21 cellular contexts compared by ENCODE assay signal in genomic region chr11:116515666-116516184, GRCh38.
A peak's percentile ranks its signal among the peaks of the same experiment; 100 is the strongest.
DNase-seq lines count a peak whose midpoint lies in the region; ATAC-seq and TF ChIP-seq lines count a peak whose summit lies in the region.
"Had no signal": no experiment of that assay in that cellular context is flagged by ENCODE, and none has a peak within 500 bp of the region (broad histone marks: within the 10 kb centered on the region; RNA-seq: fewer than 3 reads in every experiment).

No MANE protein-coding gene starts in this region.

- H3K27ac Mint-ChIP-seq in T-cell, result no peak overlapping the region
- H3K27ac Mint-ChIP-seq: activated CD4-positive, alpha-beta T cell treated with anti-CD3 and anti-CD28 coated beads for 36 hours; CD4-positive, alpha-beta T cell; stimulated activated naive CD8-positive, alpha-beta T cell treated with anti-CD3 and anti-CD28 coated beads, Interleukin-15, Interleukin-2, amounts not matched to agents 100 ng/mL and 50 ng/mL, for 24 hours had no signal

- peak; percentile 70 for DNase-seq in DMS153 (lab: John Stamatoyannopoulos, UW)
- peak; percentile 86 to 89 for DNase-seq in NCI-H187 (lab: John Stamatoyannopoulos, UW)
- peak; percentile 91 for DNase-seq in NCI-H510A treated with DMSO at 0.1 percent for 48 hours (lab: John Stamatoyannopoulos, UW)
- DNase-seq in left kidney (ENCODE audit: low read depth, low spot score), result peak; percentile 80
- no peak for DNase-seq in DMS114 treated with DMSO at 0.1 percent for 48 hours (lab: John Stamatoyannopoulos, UW; ENCODE audit: unreplicated experiment)
- DNase-seq in HEK293T (ENCODE audit: extremely low spot score), result no peak
- DNase-seq in T-cell, result no peak
- DNase-seq: activated CD4-positive, alpha-beta T cell treated with anti-CD3 and anti-CD28 coated beads for 36 hours; activated gamma-delta T cell treated with Interleukin-2 at 50 U/mL for 16 hours; amygdala; CD4-positive, alpha-beta T cell; central memory CD4-positive, alpha-beta T cell; left cardiac atrium; NCI-H446 treated with DMSO at 0.1 percent for 48 hours; PC-3; retina; stimulated activated CD4-positive, alpha-beta T cell treated with anti-CD3 and anti-CD28 coated beads, Interleukin-15, amount 100 ng/mL, for 24 hours; uterus had no signal

- POLR2A ChIA-PET in HEK293T (lab: Yijun Ruan, JAX) (no interaction called here), T-cell (lab: Charles Lee) (no interaction called here)

- CTCF ChIA-PET in HEK293T (lab: Yijun Ruan, JAX) (interaction anchor here (0.7 kb wide), 1 partner anchor 16 kb away, joined by 3 read pairs; no protein-coding TSS in a partner anchor), T-cell (lab: Charles Lee) (no interaction called here)

- ATAC-seq in T-cell (replicated peaks in 1 of 4), result no peak
- no peak for ATAC-seq in GM18870 (IDR thresholded peaks at IDR 0.05; ENCODE audit: unreplicated experiment)
- ATAC-seq: activated CD4-positive, alpha-beta T cell treated with anti-CD3 and anti-CD28 coated beads for 36 hours; left cardiac atrium; mucosa of descending colon; PC-3 had no signal

- peaks cover 0 to 3% (median 0%) of the 10 kb centered on the region in 3 donors for H3K9me3 Mint-ChIP-seq in T-cell
- H3K9me3 Mint-ChIP-seq: CD4-positive, alpha-beta T cell; stimulated activated naive CD8-positive, alpha-beta T cell treated with anti-CD3 and anti-CD28 coated beads, Interleukin-15, Interleukin-2, amounts not matched to agents 100 ng/mL and 50 ng/mL, for 24 hours had no signal

- H3K4me1 Mint-ChIP-seq in T-cell, result no peaks in the 10 kb centered on the region
- H3K4me1 Mint-ChIP-seq: activated CD4-positive, alpha-beta T cell treated with anti-CD3 and anti-CD28 coated beads for 36 hours had no signal

- H3K4me3 Mint-ChIP-seq in T-cell, result no peak overlapping the region
- H3K4me3 Mint-ChIP-seq: activated CD4-positive, alpha-beta T cell treated with anti-CD3 and anti-CD28 coated beads for 36 hours; CD4-positive, alpha-beta T cell; stimulated activated naive CD8-positive, alpha-beta T cell treated with anti-CD3 and anti-CD28 coated beads, Interleukin-15, Interleukin-2, amounts not matched to agents 100 ng/mL and 50 ng/mL, for 24 hours had no signal

- no peaks in the 10 kb centered on the region for H3K36me3 Mint-ChIP-seq in T-cell

- H3K27me3 Mint-ChIP-seq in T-cell, result peaks cover 37 to 42% of the 10 kb centered on the region in 2 donors

TF ChIP-seq in HEK293T, 16 proteins besides CTCF, POLR2A, EP300 and RAD21:
- TF ChIP-seq FOXK2 (IDR thresholded peaks at IDR 0.05) (no peak), TARDBP (IDR thresholded peaks at IDR 0.05) (no peak), ZNF384 (IDR thresholded peaks at IDR 0.05) (no peak), ELF4 (IDR thresholded peaks at IDR 0.05) (no peak), NFRKB (IDR thresholded peaks at IDR 0.05) (no peak), ARNT (IDR thresholded peaks at IDR 0.05) (no peak), CTBP1 (IDR thresholded peaks at IDR 0.05; ENCODE audit: borderline replicate concordance) (no peak), BHLHE40 (IDR thresholded peaks at IDR 0.05; ENCODE audit: borderline replicate concordance) (no peak)
- TF ChIP-seq, protein P1, sequence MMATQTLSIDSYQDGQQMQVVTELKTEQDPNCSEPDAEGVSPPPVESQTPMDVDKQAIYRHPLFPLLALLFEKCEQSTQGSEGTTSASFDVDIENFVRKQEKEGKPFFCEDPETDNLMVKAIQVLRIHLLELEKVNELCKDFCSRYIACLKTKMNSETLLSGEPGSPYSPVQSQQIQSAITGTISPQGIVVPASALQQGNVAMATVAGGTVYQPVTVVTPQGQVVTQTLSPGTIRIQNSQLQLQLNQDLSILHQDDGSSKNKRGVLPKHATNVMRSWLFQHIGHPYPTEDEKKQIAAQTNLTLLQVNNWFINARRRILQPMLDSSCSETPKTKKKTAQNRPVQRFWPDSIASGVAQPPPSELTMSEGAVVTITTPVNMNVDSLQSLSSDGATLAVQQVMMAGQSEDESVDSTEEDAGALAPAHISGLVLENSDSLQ (IDR thresholded peaks at IDR 0.05), result no peak

Comparison
In these comparisons a context has a peak if more than half of its experiments do, and no peak if none do; other contexts are left out.
1. DNase-seq: peak in DMS153 (single experiment), NCI-H187 (2 of 2), NCI-H510A treated with DMSO at 0.1 percent for 48 hours (single experiment) and left kidney (single experiment); none in DMS114 treated with DMSO at 0.1 percent for 48 hours (single experiment), HEK293T (single experiment) and T-cell (0 of 34).